Comparison of ENCODE assay signal across 8 cellular contexts in genomic region chr10:30348378-30348776, GRCh38. TPM values are rescaled to one million over a fixed set of nuclear protein-coding genes. Genes with fewer than 3 reads are reported as not detected.
DNase-seq lines count a peak whose midpoint lies in the region; ATAC-seq, FAIRE-seq and TF ChIP-seq lines count a peak whose summit lies in the region.

No MANE protein-coding gene starts in this region.

- peak overlapping the region; percentile 98 for H3K9ac ChIP-seq in GM12878 (ENCODE audit: control insufficient read depth, insufficient read depth, low read length)

- no peak for TF ChIP-seq EP300 in GM12878 (IDR thresholded peaks at IDR 0.05; ENCODE audit: borderline replicate concordance in 1 of 2, control insufficient read depth in 1 of 2, low read depth in 2 of 2, low read length in 2 of 2)

- H3K27me3 Mint-ChIP-seq in mesothelial cell of epicardium (ENCODE audit: low read depth) = peaks cover under 1% of the 10 kb centered on the region

- H3K79me2 ChIP-seq in GM12878 (ENCODE audit: control insufficient read depth, insufficient read depth, low read length) = peaks cover 55% of the 10 kb centered on the region

- H3K27me3 ChIP-seq in GM12878 (replicated peaks in 1 of 2; ENCODE audit: control insufficient read depth in 2 of 2, insufficient read depth in 2 of 2, low read length in 1 of 2) = no peaks in the 10 kb centered on the region; a peak in 1 of 4 replicates

- TF ChIP-seq CTCF in GM12878 (IDR thresholded peaks at IDR 0.05 in 2 of 3, conservative IDR thresholded peaks at IDR 0.05 in 1 of 3; ENCODE audit: control insufficient read depth in 2 of 3, extremely low read depth in 1 of 3, insufficient read depth in 1 of 3, low read depth in 3 of 3, low read length in 3 of 3) (no peak), mesothelial cell of epicardium (IDR thresholded peaks at IDR 0.05; ENCODE audit: unreplicated experiment) (no peak)

- CTCF ChIA-PET in GM12878 (lab: Yijun Ruan, JAX) = interaction anchor here (0.8 to 6.0 kb wide), 10 partner anchors 10 to 350 kb away, joined by 3 to 65 read pairs (median 4); no protein-coding TSS in a partner anchor

- RAD21 ChIA-PET in GM12878 (lab: Charles Lee; ENCODE audit: unreplicated experiment) = interaction anchor here (0.9 to 2.6 kb wide), 3 partner anchors 11 to 70 kb away, joined by 5 to 9 read pairs (median 8); no protein-coding TSS in a partner anchor

- H3K9me3 ChIP-seq in GM12878 (replicated peaks; ENCODE audit: control insufficient read depth, insufficient read depth, low read length) = no peaks in the 10 kb centered on the region

- DNase-seq in GM12878 (ENCODE audit: low read depth, low spot score) (peak; percentile 2), mesothelial cell of epicardium (ENCODE audit: low spot score in 2 of 2, unreplicated experiment in 2 of 2) (peak in 1 of 2 experiments; percentile 3), NCI-H2081 treated with DMSO at 0.1 percent for 48 hours (lab: John Stamatoyannopoulos, UW) (no peak), NCI-H345 (lab: John Stamatoyannopoulos, UW) (no peak), NCI-H510A treated with DMSO at 0.1 percent for 48 hours (lab: John Stamatoyannopoulos, UW) (no peak), NCI-H2107 (lab: John Stamatoyannopoulos, UW) (no peak)

- H3K4me2 ChIP-seq in GM12878 (ENCODE audit: control insufficient read depth, insufficient read depth) = peak overlapping the region; percentile 89

- no peak for FAIRE-seq in GM12878 (lab: Jason Lieb, UNC)

- H3K36me3 Mint-ChIP-seq in mesothelial cell of epicardium = no peaks in the 10 kb centered on the region

- H3K4me3 ChIP-seq in GM12878 = peak overlapping the region; percentile 89

- BruUV-seq in GM12878 (replicated peaks; lab: Mats Ljungman, UMichigan) = no TSS peak

- peak overlapping the region; percentile 92 for H3K4me3 Mint-ChIP-seq in mesothelial cell of epicardium

- TF ChIP-seq POLR2A in GM12878 (IDR thresholded peaks at IDR 0.05; ENCODE audit: low read depth, low read length) = no peak

- no peak for TF ChIP-seq RAD21 in GM12878 (IDR thresholded peaks at IDR 0.05; ENCODE audit: insufficient read depth, low read depth, low read length)

- POLR2A ChIA-PET in GM12878 (lab: Charles Lee) = interaction anchor here (0.5 to 1.4 kb wide), 3 partner anchors 24 to 243 kb away, joined by 3 to 4 read pairs (median 3); no protein-coding TSS in a partner anchor

- peak overlapping the region; percentile 98 for H3K27ac Mint-ChIP-seq in mesothelial cell of epicardium

- intact Hi-C loops in GM12878 (cut with micrococcal nuclease; ENCODE audit: unreplicated experiment) = no loop called here

- peaks cover 2% of the 10 kb centered on the region; the same call in 1 of the 2 replicates for H4K20me1 ChIP-seq in GM12878 (ENCODE audit: control insufficient read depth, insufficient read depth)

- H3K4me1 Mint-ChIP-seq in mesothelial cell of epicardium = peaks cover 29% of the 10 kb centered on the region

- peak overlapping the region; percentile 92 for H3K27ac ChIP-seq in GM12878 (ENCODE audit: control insufficient read depth, insufficient read depth)

- SMC1A ChIA-PET in GM12878 (lab: Charles Lee; ENCODE audit: uncharacterized antibody, unreplicated experiment) = interaction anchor here (0.6 to 1.8 kb wide), 6 partner anchors 8 to 242 kb away, joined by 3 to 12 read pairs (median 3); no protein-coding TSS in a partner anchor

- 2% methylated on average over 9 of the region's 9 CpGs for WGBS in GM12878 (ENCODE audit: insufficient coverage, insufficient replicate concordance, low lambda C conversion rate, missing lambda C conversion rate)

- no peaks in the 10 kb centered on the region; a peak in 2 of 4 replicates for H3K36me3 ChIP-seq in GM12878 (ENCODE audit: control insufficient read depth in 2 of 2, insufficient read depth in 2 of 2, low read length in 1 of 2)

- in situ Hi-C loops in GM12878 (cut with MboI) = no loop called here

- ATAC-seq in GM18511 (IDR thresholded peaks at IDR 0.05; ENCODE audit: unreplicated experiment) = peak; percentile 17
- ATAC-seq in HG02981 (IDR thresholded peaks at IDR 0.05; ENCODE audit: unreplicated experiment) = peak; percentile 5
- peak; percentile 20 for ATAC-seq in GM12878

- H3K9me3 Mint-ChIP-seq in mesothelial cell of epicardium = no peaks in the 10 kb centered on the region

- H2AFZ ChIP-seq in GM12878 (ENCODE audit: control insufficient read depth, low read depth, low read length) = peak overlapping the region; percentile 97

- peaks cover 3% of the 10 kb centered on the region; the same call in 1 of the 2 replicates for H3K4me1 ChIP-seq in GM12878 (ENCODE audit: control insufficient read depth, insufficient read depth, low read length)

TF ChIP-seq in GM12878, 131 proteins besides CTCF, POLR2A, EP300 and RAD21 (continues in another document):
- TF ChIP-seq STAT1 (conservative IDR thresholded peaks at IDR 0.05) (no peak), HDAC2 (IDR thresholded peaks at IDR 0.05) (no peak), RAD51 (IDR thresholded peaks at IDR 0.05) (no peak), STAT3 (IDR thresholded peaks at IDR 0.05; ENCODE audit: low read depth, low read length) (no peak), NR2C2 (IDR thresholded peaks at IDR 0.05; ENCODE audit: borderline replicate concordance, control insufficient read depth, insufficient read length, low read depth) (no peak), BRCA1 (IDR thresholded peaks at IDR 0.05; ENCODE audit: low read depth, low read length) (no peak), MXI1 (IDR thresholded peaks at IDR 0.05; ENCODE audit: low read depth, low read length) (no peak), ZNF24 (IDR thresholded peaks at IDR 0.05) (no peak), CUX1 (IDR thresholded peaks at IDR 0.05; ENCODE audit: insufficient replicate concordance, low read depth, low read length) (no peak), BACH1 (IDR thresholded peaks at IDR 0.05; ENCODE audit: borderline replicate concordance) (no peak), EZH2 (IDR thresholded peaks at IDR 0.05; ENCODE audit: borderline replicate concordance, control insufficient read depth, low read depth, low read length) (no peak), NFIC (IDR thresholded peaks at IDR 0.05; ENCODE audit: low read depth, low read length) (no peak)

RNA-seq across cellular contexts. Expression of gene MTPAP, which starts 0.7 kb away (rescaled TPM):
- 44.2 and 45.9 TPM in 2 replicates for total RNA-seq in GM12878 (2013; cell fraction: nucleolus; rRNA removed)
- total RNA-seq in GM12878 (2014; rRNA removed) = 14.3 and 19.7 TPM in 2 replicates
- 21.3 and 23.8 TPM in 2 replicates for total RNA-seq in GM12878 (2014; rRNA removed; fragmentation: Illumina TruSeq; extraction: Trizol)
- total RNA-seq in GM12878 (2021) = 27.3 and 31.4 TPM in 2 replicates
- polyA plus RNA-seq in GM12878 (2011; ENCODE audit: low read depth) = 11.8 TPM
- 18.7 and 19.5 TPM in 2 replicates for polyA plus RNA-seq in GM12878 (2011; rRNA removed)
- polyA plus RNA-seq in GM12878 (2011; cell fraction: cytosol; rRNA removed) = 7.3 and 9.4 TPM in 2 replicates
- 8.5 and 11.1 TPM in 2 replicates for polyA plus RNA-seq in GM12878 (2011; cell fraction: nucleus; rRNA removed)
- polyA plus RNA-seq in GM12878 (2012) = 13.4 and 14.8 TPM in 2 replicates
- 19.8 and 26.1 TPM in 2 replicates for polyA plus RNA-seq in GM12878 (2014; fragmentation: Illumina TruSeq; extraction: Trizol)
- 10 to 100 TPM; 29.3 to 39.2 TPM for polyA plus RNA-seq in GM12878 (2014; fragmentation: Nextera tagmentation; extraction: Ambion mirVana)
- 12.8 TPM in 2 replicates for polyA plus RNA-seq in GM12878 (2014; rRNA removed)
- 10 to 100 TPM; 51.8 to 52.2 TPM for polyA plus RNA-seq in GM12878 (2016; fragmentation: Nextera tagmentation; extraction: Ambion mirVana)
- polyA minus RNA-seq in GM12878 (2011; rRNA and poly(A)+ RNA removed) = 11.4 and 23.0 TPM in 2 replicates
- polyA minus RNA-seq in GM12878 (2011; cell fraction: cytosol; rRNA and poly(A)+ RNA removed) = 5.1 and 13.2 TPM in 2 replicates
- 4.0 and 5.8 TPM in 2 replicates for polyA minus RNA-seq in GM12878 (2011; cell fraction: nucleus; rRNA and poly(A)+ RNA removed)
- 38.4 to 39.7 TPM (median 38.6 TPM) in 3 replicates for total RNA-seq in mesothelial cell of epicardium
